In genomic region chr4:110628321-110629213, GRCh38 we compare ENCODE assay signal across 2 cellular contexts.
A peak's percentile ranks its signal among the peaks of the same experiment; 100 is the strongest.
TF ChIP-seq lines count a peak whose summit lies in the region.

No MANE protein-coding gene starts in this region.

TF ChIP-seq in HEK293, 187 proteins besides CTCF, POLR2A, EP300 and RAD21 (continued from another document):
- TF ChIP-seq PRDM2 (tag by site-specific recombination; IDR thresholded peaks at IDR 0.05; ENCODE audit: borderline replicate concordance) (no peak), TCF7L2 (IDR thresholded peaks at IDR 0.05; ENCODE audit: borderline replicate concordance, low read depth, low read length) (peak; percentile 70; the same call in 1 of the 2 replicates), ZNF549 (tag by site-specific recombination; IDR thresholded peaks at IDR 0.05) (no peak), ZNF626 (tag by site-specific recombination; IDR thresholded peaks at IDR 0.05) (no peak), BCL11B (tag by site-specific recombination; IDR thresholded peaks at IDR 0.05; ENCODE audit: low read depth) (no peak), TRIM28 (IDR thresholded peaks at IDR 0.05; ENCODE audit: borderline replicate concordance, low read length) (0 out of 2 replicates have a peak, but pooled peaks have one; percentile 19), ZNF174 (tag by site-specific recombination; IDR thresholded peaks at IDR 0.05) (no peak), ZNF560 (tag by site-specific recombination; IDR thresholded peaks at IDR 0.05; ENCODE audit: borderline replicate concordance) (no peak), PRDM6 (tag by site-specific recombination; IDR thresholded peaks at IDR 0.05) (no peak), RBAK (tag by site-specific recombination; IDR thresholded peaks at IDR 0.05) (no peak), KLF10 (tag by site-specific recombination; IDR thresholded peaks at IDR 0.05) (no peak), ZNF391 (tag by site-specific recombination; IDR thresholded peaks at IDR 0.05; ENCODE audit: borderline replicate concordance, low read depth) (no peak)
TF ChIP-seq in HEK293: peak in this region for 2.

TF ChIP-seq in WTC11, 78 proteins besides CTCF, POLR2A, EP300 and RAD21 (continued from another document):
- TF ChIP-seq FOXP4 (CRISPR knock-in tag; IDR thresholded peaks at IDR 0.05) (no peak), OVOL2 (CRISPR knock-in tag; IDR thresholded peaks at IDR 0.05; ENCODE audit: borderline replicate concordance) (no peak), ARID4B (CRISPR knock-in tag; IDR thresholded peaks at IDR 0.05; ENCODE audit: borderline replicate concordance) (no peak), HMGA2 (CRISPR knock-in tag; IDR thresholded peaks at IDR 0.05) (no peak), ZNF121 (CRISPR knock-in tag; IDR thresholded peaks at IDR 0.05) (no peak), NR1H2 (CRISPR knock-in tag; IDR thresholded peaks at IDR 0.05) (no peak), RELA (CRISPR knock-in tag; IDR thresholded peaks at IDR 0.05; ENCODE audit: borderline replicate concordance) (no peak), MXD4 (CRISPR knock-in tag; IDR thresholded peaks at IDR 0.05; ENCODE audit: borderline replicate concordance) (no peak), JAZF1 (CRISPR knock-in tag; IDR thresholded peaks at IDR 0.05) (no peak), ZNF671 (CRISPR knock-in tag; IDR thresholded peaks at IDR 0.05) (no peak), FOXJ3 (CRISPR knock-in tag; IDR thresholded peaks at IDR 0.05; ENCODE audit: borderline replicate concordance) (no peak), PRDM15 (CRISPR knock-in tag; IDR thresholded peaks at IDR 0.05) (no peak)
